Comparison of ENCODE assay signal across 1 cellular context in genomic region chr11:75406338-75406777, GRCh38.
A peak's percentile ranks its signal among the peaks of the same experiment; 100 is the strongest.
TF ChIP-seq lines count a peak whose summit lies in the region.

No MANE protein-coding gene starts in this region.

TF ChIP-seq in GM12878, 131 proteins besides CTCF, POLR2A, EP300 and RAD21:
- TF ChIP-seq POLR2AphosphoS5 (IDR thresholded peaks at IDR 0.05; ENCODE audit: low read length) = 0 out of 2 replicates have a peak, but pooled peaks have one; percentile 15
- TF ChIP-seq CUX1 (IDR thresholded peaks at IDR 0.05; ENCODE audit: insufficient replicate concordance, low read depth, low read length) = no peak
